In genomic region chr11:96272542-96273306, GRCh38 we compare ENCODE assay signal across 8 cellular contexts.
DNase-seq lines count a peak whose midpoint lies in the region; ATAC-seq, FAIRE-seq and TF ChIP-seq lines count a peak whose summit lies in the region.

No MANE protein-coding gene starts in this region.

- no peaks in the 10 kb centered on the region for H4K20me1 ChIP-seq in GM12878 (ENCODE audit: control insufficient read depth, insufficient read depth)

- TF ChIP-seq CTCF in GM12878 (IDR thresholded peaks at IDR 0.05 in 2 of 3, conservative IDR thresholded peaks at IDR 0.05 in 1 of 3; ENCODE audit: control insufficient read depth in 2 of 3, extremely low read depth in 1 of 3, insufficient read depth in 1 of 3, low read depth in 3 of 3, low read length in 3 of 3) (no peak), mesothelial cell of epicardium (IDR thresholded peaks at IDR 0.05; ENCODE audit: unreplicated experiment) (no peak)

- H3K4me1 ChIP-seq in GM12878 (ENCODE audit: control insufficient read depth, insufficient read depth, low read length): peaks cover 17% of the 10 kb centered on the region

- no TSS peak for BruUV-seq in GM12878 (replicated peaks; lab: Mats Ljungman, UMichigan)

- in situ Hi-C loops in GM12878 (cut with MboI): no loop called here

- ATAC-seq in GM18520 (IDR thresholded peaks at IDR 0.05; ENCODE audit: unreplicated experiment): peak; percentile 42
- peak; percentile 83 for ATAC-seq in HG02973 (IDR thresholded peaks at IDR 0.05; ENCODE audit: unreplicated experiment)
- peak; percentile 61 for ATAC-seq in GM12878
- no peak for ATAC-seq in GM21526 (IDR thresholded peaks at IDR 0.05; ENCODE audit: low FRiP score, unreplicated experiment)

- H3K27ac Mint-ChIP-seq in mesothelial cell of epicardium: peak overlapping the region; percentile 97

- CTCF ChIA-PET in GM12878 (lab: Yijun Ruan, JAX): interaction anchor here (1.0 kb wide), 1 partner anchor 71 kb away, joined by 3 read pairs; the partner anchor contains the start of gene MAML2

- peaks cover 21% of the 10 kb centered on the region for H3K79me2 ChIP-seq in GM12878 (ENCODE audit: control insufficient read depth, insufficient read depth, low read length)

- H3K9me3 ChIP-seq in GM12878 (replicated peaks; ENCODE audit: control insufficient read depth, insufficient read depth, low read length): peaks cover 22% of the 10 kb centered on the region

- H3K4me1 Mint-ChIP-seq in mesothelial cell of epicardium: peaks cover 39% of the 10 kb centered on the region

- H3K9me3 Mint-ChIP-seq in mesothelial cell of epicardium: peaks cover 22% of the 10 kb centered on the region

- no peak overlapping the region for H3K9ac ChIP-seq in GM12878 (ENCODE audit: control insufficient read depth, insufficient read depth, low read length)

- no peak overlapping the region; the same call in 1 of the 2 replicates for H3K4me2 ChIP-seq in GM12878 (ENCODE audit: control insufficient read depth, insufficient read depth)

- WGBS in GM12878 (ENCODE audit: insufficient coverage, insufficient replicate concordance, low lambda C conversion rate, missing lambda C conversion rate): 24% methylated on average over 3 of the region's 3 CpGs

- intact Hi-C loops in GM12878 (cut with micrococcal nuclease; ENCODE audit: unreplicated experiment): no loop called here

- no peak for TF ChIP-seq POLR2A in GM12878 (IDR thresholded peaks at IDR 0.05; ENCODE audit: low read depth, low read length)

- H3K36me3 ChIP-seq in GM12878 (ENCODE audit: control insufficient read depth in 2 of 2, insufficient read depth in 2 of 2, low read length in 1 of 2): peaks cover 0 to 2% of the 10 kb centered on the region in 2 experiments; a peak in 1 of 4 replicates

- FAIRE-seq in GM12878 (lab: Jason Lieb, UNC): peak; percentile 7

- SMC1A ChIA-PET in GM12878 (lab: Charles Lee; ENCODE audit: uncharacterized antibody, unreplicated experiment): interaction anchor here (1.5 kb wide), 1 partner anchor 11 kb away, joined by 5 read pairs; no protein-coding TSS in a partner anchor

- RAD21 ChIA-PET in GM12878 (lab: Charles Lee; ENCODE audit: unreplicated experiment): interaction anchor here (1.6 kb wide), 1 partner anchor 70 kb away, joined by 6 read pairs; the partner anchor contains the start of gene MAML2

- no peak overlapping the region for H3K4me3 ChIP-seq in GM12878

- H3K36me3 Mint-ChIP-seq in mesothelial cell of epicardium: peaks cover 34% of the 10 kb centered on the region

- peak overlapping the region; percentile 49 for H3K4me3 Mint-ChIP-seq in mesothelial cell of epicardium

- TF ChIP-seq RAD21 in GM12878 (IDR thresholded peaks at IDR 0.05; ENCODE audit: insufficient read depth, low read depth, low read length): no peak

- no peaks in the 10 kb centered on the region for H3K27me3 Mint-ChIP-seq in mesothelial cell of epicardium (ENCODE audit: low read depth)

- peak overlapping the region; percentile 18; the same call in 1 of the 2 replicates for H3K27ac ChIP-seq in GM12878 (ENCODE audit: control insufficient read depth, insufficient read depth)

- POLR2A ChIA-PET in GM12878 (lab: Charles Lee): no interaction called here

- no peak overlapping the region for H2AFZ ChIP-seq in GM12878 (ENCODE audit: control insufficient read depth, low read depth, low read length)

- H3K27me3 ChIP-seq in GM12878 (replicated peaks in 1 of 2; ENCODE audit: control insufficient read depth in 2 of 2, insufficient read depth in 2 of 2, low read length in 1 of 2): no peaks in the 10 kb centered on the region

- DNase-seq in GM12878 (ENCODE audit: low read depth, low spot score) (no peak), mesothelial cell of epicardium (ENCODE audit: low spot score in 2 of 2, unreplicated experiment in 2 of 2) (no peak), anterior cingulate cortex (lab: John Stamatoyannopoulos, UW) (no peak), KG1 (lab: John Stamatoyannopoulos, UW) (no peak)
- DNase-seq in effector CD4-positive, alpha-beta T cell: no peak

- no peak for TF ChIP-seq EP300 in GM12878 (IDR thresholded peaks at IDR 0.05; ENCODE audit: borderline replicate concordance in 1 of 2, control insufficient read depth in 1 of 2, low read depth in 2 of 2, low read length in 2 of 2)

TF ChIP-seq in GM12878, 131 proteins besides CTCF, POLR2A, EP300 and RAD21:
- TF ChIP-seq SUPT20H (IDR thresholded peaks at IDR 0.05; ENCODE audit: borderline replicate concordance, control insufficient read depth, low read depth, low read length): no peak
- peak; percentile 79; the same call in 1 of the 3 replicates for TF ChIP-seq POU2F2 (IDR thresholded peaks at IDR 0.05; ENCODE audit: borderline replicate concordance, low read depth, low read length)
- TF ChIP-seq NKRF (conservative IDR thresholded peaks at IDR 0.05): no peak
- TF ChIP-seq KAT2A (conservative IDR thresholded peaks at IDR 0.05; ENCODE audit: control insufficient read depth, low read depth, low read length): no peak
- peak; percentile 88 for TF ChIP-seq BMI1 (IDR thresholded peaks at IDR 0.05; ENCODE audit: borderline replicate concordance)
- no peak for TF ChIP-seq BCL3 (IDR thresholded peaks at IDR 0.05; ENCODE audit: borderline replicate concordance, insufficient read depth, low read depth, low read length, poor library complexity, severe bottlenecking)
- TF ChIP-seq EGR1 (IDR thresholded peaks at IDR 0.05; ENCODE audit: borderline replicate concordance in 1 of 2, low read depth in 2 of 2, low read length in 2 of 2): no peak
- no peak for TF ChIP-seq GATAD2B (conservative IDR thresholded peaks at IDR 0.05; ENCODE audit: low read depth)
- TF ChIP-seq SMAD5 (IDR thresholded peaks at IDR 0.05; ENCODE audit: low read depth): no peak
- no peak for TF ChIP-seq IRF4 (IDR thresholded peaks at IDR 0.05; ENCODE audit: low read depth, low read length)
- no peak for TF ChIP-seq YBX1 (IDR thresholded peaks at IDR 0.05)
- no peak for TF ChIP-seq MEF2A (IDR thresholded peaks at IDR 0.05; ENCODE audit: insufficient read depth, low read depth, low read length)
